Comparison of ENCODE assay signal across 11 cellular contexts in genomic region chr3:181623924-181624694, GRCh38.
DNase-seq lines count a peak whose midpoint lies in the region; ATAC-seq, FAIRE-seq and TF ChIP-seq lines count a peak whose summit lies in the region.
"Had no signal": no experiment of that assay in that cellular context is flagged by ENCODE, and none has a peak within 500 bp of the region (broad histone marks: within the 10 kb centered on the region; RNA-seq: fewer than 3 reads in every experiment).

No MANE protein-coding gene starts in this region.

- H3K27ac ChIP-seq in SJSA1 (peak overlapping the region; percentile 80), keratinocyte (ENCODE audit: control insufficient read depth, insufficient read depth, low read length) (peak overlapping the region; percentile 49), pancreas (no peak overlapping the region)
- H3K27ac ChIP-seq: sigmoid colon had no signal

- no peaks in the 10 kb centered on the region for H3K27me3 ChIP-seq in SJSA1 (replicated peaks)
- no peaks in the 10 kb centered on the region for H3K27me3 ChIP-seq in keratinocyte (ENCODE audit: control insufficient read depth, extremely low read depth, insufficient read depth, low read length)
- no peaks in the 10 kb centered on the region for H3K27me3 ChIP-seq in pancreas
- H3K27me3 ChIP-seq: sigmoid colon had no signal

- peak overlapping the region; percentile 37 for H2AFZ ChIP-seq in keratinocyte (ENCODE audit: control insufficient read depth, low read length)

- no peaks in the 10 kb centered on the region for H3K9me1 ChIP-seq in keratinocyte (ENCODE audit: control insufficient read depth, extremely low read depth, insufficient read depth, low read length)

- FAIRE-seq in keratinocyte (lab: Jason Lieb, UNC) (peak; percentile 76), pancreas (lab: Jason Lieb, UNC) (no peak)

- no peaks in the 10 kb centered on the region for H3K36me3 ChIP-seq in SJSA1
- no peaks in the 10 kb centered on the region for H3K36me3 ChIP-seq in keratinocyte (ENCODE audit: control insufficient read depth in 2 of 2, extremely low read depth in 1 of 2, insufficient read depth in 2 of 2, low read length in 2 of 2)
- H3K36me3 ChIP-seq in pancreas = no peaks in the 10 kb centered on the region
- H3K36me3 ChIP-seq: sigmoid colon had no signal

- peak overlapping the region; percentile 83 for H3K4me2 ChIP-seq in keratinocyte (ENCODE audit: control insufficient read depth, extremely low read depth, insufficient read depth, low read depth, low read length)

- no peaks in the 10 kb centered on the region for H3K36me3 Mint-ChIP-seq in stimulated activated memory B cell treated with anti-CD40 and anti-IgM and Interleukin-4, amounts not matched to agents 10 μg/mL and 1 μg/mL and 100 μg/mL, for 72 hours

- H4K20me1 ChIP-seq in keratinocyte (ENCODE audit: control insufficient read depth, extremely low read depth, insufficient read depth, low read length) = no peaks in the 10 kb centered on the region

- dilution Hi-C loops in keratinocyte (cut with MboI; ENCODE audit: extremely low pct_ligation_motif_present, low sequenced_read_pairs) = no loop called here

- no peaks in the 10 kb centered on the region for H3K9me3 Mint-ChIP-seq in stimulated activated naive CD8-positive, alpha-beta T cell treated with anti-CD3 and anti-CD28 coated beads, Interleukin-15, amount 100 ng/mL, for 72 hours
- H3K9me3 Mint-ChIP-seq in stimulated activated memory B cell treated with anti-CD40 and anti-IgM and Interleukin-4, amounts not matched to agents 10 μg/mL and 1 μg/mL and 100 μg/mL, for 72 hours = no peaks in the 10 kb centered on the region

- no peaks in the 10 kb centered on the region for H3K79me2 ChIP-seq in keratinocyte (ENCODE audit: control insufficient read depth, insufficient read depth, low read length)

- peak; percentile 61 for DNase-seq in Daoy (ENCODE audit: low read depth)
- peak; percentile 23 for DNase-seq in M059J (ENCODE audit: low read depth)
- peak; percentile 47 to 70 for DNase-seq in SJSA1 (ENCODE audit: low read depth in 1 of 2, low spot score in 2 of 2)
- DNase-seq in keratinocyte (ENCODE audit: low read depth, low spot score) = peak; percentile 58
- no peak for DNase-seq in stimulated activated naive CD8-positive, alpha-beta T cell treated with anti-CD3 and anti-CD28 coated beads, Interleukin-15, amount 100 ng/mL, for 72 hours
- DNase-seq in pancreas = no peak
- DNase-seq in stimulated activated CD4-positive, alpha-beta T cell treated with anti-CD3 and anti-CD28 coated beads, Interleukin-4, amount 100 ng/mL, for 4 hours = no peak
- DNase-seq: activated CD4-positive, alpha-beta T cell treated with anti-CD3 and anti-CD28 coated beads, Interleukin-2, amount 50 U/mL, for 48 hours; DND-41; sigmoid colon had no signal

- WGBS in pancreas, 2 donors = 47 to 55% methylated on average over 4 of the region's 4 CpGs

- TF ChIP-seq CTCF in keratinocyte (optimal IDR thresholded peaks at IDR 0.05 in 1 of 3, IDR thresholded peaks at IDR 0.05 in 1 of 3, conservative IDR thresholded peaks at IDR 0.05 in 1 of 3; ENCODE audit: extremely low read depth in 1 of 3, insufficient read depth in 2 of 3, low read length in 3 of 3) (no peak), pancreas (IDR thresholded peaks at IDR 0.05) (no peak)

- no peaks in the 10 kb centered on the region for H3K4me1 Mint-ChIP-seq in stimulated activated naive CD8-positive, alpha-beta T cell treated with anti-CD3 and anti-CD28 coated beads, Interleukin-15, amount 100 ng/mL, for 72 hours
- H3K4me1 Mint-ChIP-seq in stimulated activated memory B cell treated with anti-CD40 and anti-IgM and Interleukin-4, amounts not matched to agents 10 μg/mL and 1 μg/mL and 100 μg/mL, for 72 hours = no peaks in the 10 kb centered on the region

- no peak overlapping the region for H3K27ac Mint-ChIP-seq in stimulated activated naive CD8-positive, alpha-beta T cell treated with anti-CD3 and anti-CD28 coated beads, Interleukin-15, amount 100 ng/mL, for 72 hours
- no peak overlapping the region for H3K27ac Mint-ChIP-seq in stimulated activated memory B cell treated with anti-CD40 and anti-IgM and Interleukin-4, amounts not matched to agents 10 μg/mL and 1 μg/mL and 100 μg/mL, for 72 hours

- ATAC-seq in stimulated activated naive CD8-positive, alpha-beta T cell treated with anti-CD3 and anti-CD28 coated beads, Interleukin-15, amount 100 ng/mL, for 72 hours = no peak
- no peak for ATAC-seq in pancreas
- no peak for ATAC-seq in stimulated activated memory B cell treated with anti-CD40 and anti-IgM and Interleukin-4, amounts not matched to agents 10 μg/mL and 1 μg/mL and 100 μg/mL, for 72 hours

- no peak overlapping the region for H3K4me3 Mint-ChIP-seq in stimulated activated naive CD8-positive, alpha-beta T cell treated with anti-CD3 and anti-CD28 coated beads, Interleukin-15, amount 100 ng/mL, for 72 hours
- no peak overlapping the region for H3K4me3 Mint-ChIP-seq in stimulated activated memory B cell treated with anti-CD40 and anti-IgM and Interleukin-4, amounts not matched to agents 10 μg/mL and 1 μg/mL and 100 μg/mL, for 72 hours

- H3K27me3 Mint-ChIP-seq in stimulated activated naive CD8-positive, alpha-beta T cell treated with anti-CD3 and anti-CD28 coated beads, Interleukin-15, amount 100 ng/mL, for 72 hours = peaks cover 7% of the 10 kb centered on the region
- no peaks in the 10 kb centered on the region for H3K27me3 Mint-ChIP-seq in stimulated activated memory B cell treated with anti-CD40 and anti-IgM and Interleukin-4, amounts not matched to agents 10 μg/mL and 1 μg/mL and 100 μg/mL, for 72 hours

- intact Hi-C loops in pancreas (cut with DNase I) = no loop called here

- H3K9me3 ChIP-seq in SJSA1 (replicated peaks) (no peaks in the 10 kb centered on the region), keratinocyte (ENCODE audit: control insufficient read depth, low read depth, low read length) (no peaks in the 10 kb centered on the region), pancreas (no peaks in the 10 kb centered on the region)
- H3K9me3 ChIP-seq: sigmoid colon had no signal

- H3K4me3 ChIP-seq in SJSA1 = no peak overlapping the region
- H3K4me3 ChIP-seq in keratinocyte (ENCODE audit: control insufficient read depth in 2 of 3, extremely low read depth in 1 of 3, insufficient read depth in 2 of 3, low read depth in 1 of 3, low read length in 3 of 3) = peak overlapping the region in 2 of 3 experiments; percentile 11 to 50
- H3K4me3 ChIP-seq in pancreas = no peak overlapping the region
- H3K4me3 ChIP-seq: sigmoid colon had no signal

- H3K9ac ChIP-seq in keratinocyte (ENCODE audit: control insufficient read depth, extremely low read depth, insufficient read depth, low read length) = no peak overlapping the region

- H3K4me1 ChIP-seq in SJSA1 (replicated peaks) (peaks cover 43% of the 10 kb centered on the region), keratinocyte (ENCODE audit: control insufficient read depth, extremely low read depth, insufficient read depth, low read length) (peaks cover 37% of the 10 kb centered on the region), pancreas (no peaks in the 10 kb centered on the region)
- H3K4me1 ChIP-seq: sigmoid colon had no signal

Comparison
In these comparisons a context has a peak if more than half of its experiments do, and no peak if none do; other contexts are left out.
1. DNase-seq: peak in Daoy (single experiment), M059J (single experiment), SJSA1 (2 of 2) and keratinocyte (single experiment); none in stimulated activated naive CD8-positive, alpha-beta T cell treated with anti-CD3 and anti-CD28 coated beads, Interleukin-15, amount 100 ng/mL, for 72 hours (0 of 2), pancreas (0 of 6) and stimulated activated CD4-positive, alpha-beta T cell treated with anti-CD3 and anti-CD28 coated beads, Interleukin-4, amount 100 ng/mL, for 4 hours (0 of 2).
2. H3K27ac ChIP-seq: peak in SJSA1 (single experiment) and keratinocyte (single experiment); none in pancreas (0 of 4).
3. H3K4me3 ChIP-seq: peak in keratinocyte (2 of 3); none in SJSA1 (single experiment) and pancreas (0 of 4).